Comparison of ENCODE assay signal across 6 cellular contexts in the genomic region with DNA sequence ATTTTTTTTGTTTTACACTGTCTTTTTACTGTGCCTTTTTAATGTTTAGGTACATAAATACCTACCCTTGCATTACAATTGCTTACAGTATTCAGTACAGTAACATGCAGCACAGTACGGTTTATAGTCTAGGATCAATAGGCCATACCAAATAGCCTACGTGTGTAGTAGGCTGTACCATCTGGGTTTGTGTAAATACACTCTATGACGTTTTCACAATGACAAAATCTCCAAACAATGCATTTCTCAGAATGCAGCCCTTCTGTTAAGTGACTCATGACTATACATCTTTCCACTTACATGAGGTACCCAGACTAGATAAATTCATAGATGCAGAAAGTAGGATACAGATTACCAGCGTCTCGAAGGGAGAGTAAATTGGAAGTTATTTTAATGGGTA. TPM values are rescaled to one million over a fixed set of nuclear protein-coding genes. Genes with fewer than 3 reads are reported as not detected.
"Had no signal": no experiment of that assay in that cellular context is flagged by ENCODE, and none has a peak within 500 bp of the region (broad histone marks: within the 10 kb centered on the region; RNA-seq: fewer than 3 reads in every experiment).

No MANE protein-coding gene starts in this region.

RNA-seq across cellular contexts. Expression of a gene that starts 26.5 kb away (rescaled TPM):
- total RNA-seq: lower leg skin, myocyte, subcutaneous adipose tissue, upper lobe of right lung had no signal
- polyA plus RNA-seq: ovary, thymus had no signal
